Comparison of ENCODE assay signal across 10 cellular contexts in genomic region chr3:4754180-4755086, GRCh38.
DNase-seq lines count a peak whose midpoint lies in the region; ATAC-seq and TF ChIP-seq lines count a peak whose summit lies in the region.
"Had no signal": no experiment of that assay in that cellular context is flagged by ENCODE, and none has a peak within 500 bp of the region (broad histone marks: within the 10 kb centered on the region; RNA-seq: fewer than 3 reads in every experiment).

No MANE protein-coding gene starts in this region.

- peak overlapping the region; percentile 1 to 90 (median 54) for H3K27ac ChIP-seq in thyroid gland

- H3K27me3 ChIP-seq in thyroid gland = no peaks in the 10 kb centered on the region

- TF ChIP-seq CTCF in activated B cell treated with CpG ODN at 0.5 μM for 24 hours (IDR thresholded peaks at IDR 0.05) (no peak), thyroid gland (IDR thresholded peaks at IDR 0.05) (no peak)

- POLR2A ChIA-PET in activated B cell treated with CpG ODN at 0.5 μM for 24 hours (lab: Charles Lee) = interaction anchor here (0.7 to 1.0 kb wide), 2 partner anchors 14 to 87 kb away, joined by 3 to 4 read pairs; no protein-coding TSS in a partner anchor

- H3K27ac Mint-ChIP-seq in activated T-cell treated with anti-CD3 and anti-CD28 coated beads, Interleukin-2, amount 50 U/mL, for 72 hours = peak overlapping the region; percentile 67
- peak overlapping the region; percentile 65 for H3K27ac Mint-ChIP-seq in activated B cell treated with CpG ODN at 0.5 μM for 24 hours

- no peak overlapping the region for H3K4me3 Mint-ChIP-seq in activated T-cell treated with anti-CD3 and anti-CD28 coated beads, Interleukin-2, amount 50 U/mL, for 72 hours
- no peak overlapping the region for H3K4me3 Mint-ChIP-seq in activated B cell treated with CpG ODN at 0.5 μM for 24 hours

- no peaks in the 10 kb centered on the region for H3K9me3 Mint-ChIP-seq in activated T-cell treated with anti-CD3 and anti-CD28 coated beads, Interleukin-2, amount 50 U/mL, for 72 hours
- H3K9me3 Mint-ChIP-seq in activated B cell treated with CpG ODN at 0.5 μM for 24 hours = no peaks in the 10 kb centered on the region
- H3K9me3 Mint-ChIP-seq: naive B cell had no signal

- intact Hi-C loops in activated B cell treated with CpG ODN at 0.5 μM for 24 hours (cut with micrococcal nuclease) (no loop called here), thyroid gland (cut with DNase I) (no loop called here)

- 53 to 66% methylated on average over 7 of the region's 7 CpGs for WGBS in thyroid gland, 2 donors

- ATAC-seq in activated T-cell treated with anti-CD3 and anti-CD28 coated beads, Interleukin-2, amount 50 U/mL, for 72 hours (replicated peaks in 1 of 2) = peak; percentile 68 to 82
- ATAC-seq in HG02885 (IDR thresholded peaks at IDR 0.05; ENCODE audit: poor library complexity, unreplicated experiment) (peak; percentile 91), activated B cell treated with CpG ODN at 0.5 μM for 24 hours (ENCODE audit: low read depth) (no peak)
- ATAC-seq: HCT116 had no signal

- H3K4me1 ChIP-seq in thyroid gland = peaks cover 44 to 76% of the 10 kb centered on the region in 2 donors

- peaks cover 55% of the 10 kb centered on the region for H3K4me1 Mint-ChIP-seq in activated T-cell treated with anti-CD3 and anti-CD28 coated beads, Interleukin-2, amount 50 U/mL, for 72 hours (ENCODE audit: low read depth)
- H3K4me1 Mint-ChIP-seq in activated B cell treated with CpG ODN at 0.5 μM for 24 hours = peaks cover 32% of the 10 kb centered on the region

- no peak overlapping the region for H3K4me3 ChIP-seq in thyroid gland (replicated peaks in 1 of 3)

- peak in 1 of 2 donors; percentile 39 for DNase-seq in activated T-cell treated with anti-CD3 and anti-CD28 coated beads, Interleukin-2, amount 50 U/mL, for 72 hours
- no peak for DNase-seq in activated T-cell treated with anti-CD3 and anti-CD28 coated beads, Interleukin-2, amount 50 U/mL, for 48 hours
- DNase-seq in activated B cell treated with CpG ODN at 0.5 μM for 24 hours (no peak), thyroid gland (no peak), GDM1 (lab: John Stamatoyannopoulos, UW) (no peak), AG20443 (ENCODE audit: low spot score) (no peak), GOT3 (lab: John Stamatoyannopoulos, UW) (no peak)
- DNase-seq: naive B cell had no signal

- no peaks in the 10 kb centered on the region for H3K27me3 Mint-ChIP-seq in activated T-cell treated with anti-CD3 and anti-CD28 coated beads, Interleukin-2, amount 50 U/mL, for 72 hours (ENCODE audit: low read depth)
- H3K27me3 Mint-ChIP-seq in activated B cell treated with CpG ODN at 0.5 μM for 24 hours = no peaks in the 10 kb centered on the region
- H3K27me3 Mint-ChIP-seq: naive B cell had no signal

- H3K36me3 Mint-ChIP-seq in activated T-cell treated with anti-CD3 and anti-CD28 coated beads, Interleukin-2, amount 50 U/mL, for 72 hours (ENCODE audit: insufficient read depth in 2 of 2) = peaks cover 5 to 13% of the 10 kb centered on the region in 2 donors
- peaks cover 84% of the 10 kb centered on the region for H3K36me3 Mint-ChIP-seq in activated B cell treated with CpG ODN at 0.5 μM for 24 hours (ENCODE audit: low read depth)

- H3K9me3 ChIP-seq in thyroid gland = no peaks in the 10 kb centered on the region

- CTCF ChIA-PET in activated B cell treated with CpG ODN at 0.5 μM for 24 hours (lab: Charles Lee) = interaction anchor here (0.6 kb wide), 1 partner anchor 43 kb away, joined by 3 read pairs; no protein-coding TSS in a partner anchor

- no peaks in the 10 kb centered on the region for H3K36me3 ChIP-seq in thyroid gland

- TF ChIP-seq POLR2A in thyroid gland (IDR thresholded peaks at IDR 0.05) = no peak
